ENCODE assay signal across 2 cellular contexts in the genomic region with DNA sequence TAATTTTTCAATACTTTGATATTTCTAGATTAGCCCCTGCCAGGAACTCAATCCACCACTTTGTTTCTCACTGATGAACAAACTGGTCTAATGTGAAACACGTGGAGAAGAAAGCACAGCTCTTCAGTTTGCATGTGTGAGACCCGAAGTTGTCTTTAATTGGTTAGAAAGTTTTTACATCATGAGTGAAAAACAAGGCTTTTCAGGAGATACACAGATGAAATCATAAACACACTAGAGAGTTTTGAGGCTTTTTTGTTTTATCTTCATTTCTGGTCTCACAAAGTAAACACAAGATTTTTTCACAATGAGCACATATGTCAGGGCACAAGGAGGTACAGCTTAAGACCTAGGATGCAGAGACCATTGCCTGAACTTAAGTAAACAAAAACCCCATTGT.
TF ChIP-seq lines count a peak whose summit lies in the region.

No MANE protein-coding gene starts in this region.

TF ChIP-seq in IMR-90, 13 proteins besides CTCF, POLR2A, EP300 and RAD21:
- no peak for TF ChIP-seq NFE2L2 (IDR thresholded peaks at IDR 0.05; ENCODE audit: low read depth, low read length)
- no peak for TF ChIP-seq RCOR1 (IDR thresholded peaks at IDR 0.05; ENCODE audit: insufficient replicate concordance, low read length)
- TF ChIP-seq SMC3 (IDR thresholded peaks at IDR 0.05; ENCODE audit: low read depth, low read length): no peak
- TF ChIP-seq FOS (IDR thresholded peaks at IDR 0.05; ENCODE audit: low read depth, low read length): no peak
- TF ChIP-seq RFX5 (IDR thresholded peaks at IDR 0.05; ENCODE audit: low read depth, low read length): no peak
- no peak for TF ChIP-seq BHLHE40 (IDR thresholded peaks at IDR 0.05; ENCODE audit: low read depth, low read length)
- no peak for TF ChIP-seq CHD1 (IDR thresholded peaks at IDR 0.05; ENCODE audit: low read depth, low read length)
- TF ChIP-seq, protein P1, sequence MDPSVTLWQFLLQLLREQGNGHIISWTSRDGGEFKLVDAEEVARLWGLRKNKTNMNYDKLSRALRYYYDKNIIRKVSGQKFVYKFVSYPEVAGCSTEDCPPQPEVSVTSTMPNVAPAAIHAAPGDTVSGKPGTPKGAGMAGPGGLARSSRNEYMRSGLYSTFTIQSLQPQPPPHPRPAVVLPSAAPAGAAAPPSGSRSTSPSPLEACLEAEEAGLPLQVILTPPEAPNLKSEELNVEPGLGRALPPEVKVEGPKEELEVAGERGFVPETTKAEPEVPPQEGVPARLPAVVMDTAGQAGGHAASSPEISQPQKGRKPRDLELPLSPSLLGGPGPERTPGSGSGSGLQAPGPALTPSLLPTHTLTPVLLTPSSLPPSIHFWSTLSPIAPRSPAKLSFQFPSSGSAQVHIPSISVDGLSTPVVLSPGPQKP (IDR thresholded peaks at IDR 0.05; ENCODE audit: borderline replicate concordance, low read depth, low read length): no peak
- no peak for TF ChIP-seq MXI1 (IDR thresholded peaks at IDR 0.05; ENCODE audit: borderline replicate concordance, low read depth, low read length)
- TF ChIP-seq MAZ (IDR thresholded peaks at IDR 0.05; ENCODE audit: borderline replicate concordance, low read depth, low read length): no peak
- no peak for TF ChIP-seq MAFK (IDR thresholded peaks at IDR 0.05; ENCODE audit: low read depth, low read length)

TF ChIP-seq in H1, 55 proteins besides CTCF, POLR2A, EP300 and RAD21:
- TF ChIP-seq CHD2 (IDR thresholded peaks at IDR 0.05; ENCODE audit: low read length) (no peak), YY1 (IDR thresholded peaks at IDR 0.05; ENCODE audit: low read depth, low read length) (no peak), ZNF274 (IDR thresholded peaks at IDR 0.05; ENCODE audit: borderline replicate concordance, extremely low read depth, low read length) (no peak), SUZ12 (IDR thresholded peaks at IDR 0.05; ENCODE audit: low read length) (no peak), SIX5 (IDR thresholded peaks at IDR 0.05; ENCODE audit: low read depth, low read length) (no peak), SIN3A (conservative IDR thresholded peaks at IDR 0.05 in 1 of 2, IDR thresholded peaks at IDR 0.05 in 1 of 2; ENCODE audit: low read depth in 1 of 2, low read length in 2 of 2) (no peak), BCL11A (IDR thresholded peaks at IDR 0.05; ENCODE audit: low read depth in 2 of 2, low read length in 2 of 2) (no peak), SRF (IDR thresholded peaks at IDR 0.05; ENCODE audit: low read depth, low read length) (no peak), CREB1 (IDR thresholded peaks at IDR 0.05) (no peak), PHF8 (conservative IDR thresholded peaks at IDR 0.05; ENCODE audit: low read depth, low read length) (no peak), TEAD4 (IDR thresholded peaks at IDR 0.05; ENCODE audit: low read depth, low read length) (no peak), JUN (IDR thresholded peaks at IDR 0.05; ENCODE audit: low read depth, low read length) (no peak), SP2 (IDR thresholded peaks at IDR 0.05; ENCODE audit: low read length) (no peak), CBX5 (IDR thresholded peaks at IDR 0.05; ENCODE audit: low read depth, low read length) (no peak), HDAC6 (IDR thresholded peaks at IDR 0.05; ENCODE audit: low read depth, low read length) (no peak), SIRT6 (IDR thresholded peaks at IDR 0.05; ENCODE audit: low read length) (no peak), RFX5 (IDR thresholded peaks at IDR 0.05; ENCODE audit: borderline replicate concordance, low read depth, low read length) (no peak), JUND (IDR thresholded peaks at IDR 0.05; ENCODE audit: low read length) (no peak)
- TF ChIP-seq, protein P2, sequence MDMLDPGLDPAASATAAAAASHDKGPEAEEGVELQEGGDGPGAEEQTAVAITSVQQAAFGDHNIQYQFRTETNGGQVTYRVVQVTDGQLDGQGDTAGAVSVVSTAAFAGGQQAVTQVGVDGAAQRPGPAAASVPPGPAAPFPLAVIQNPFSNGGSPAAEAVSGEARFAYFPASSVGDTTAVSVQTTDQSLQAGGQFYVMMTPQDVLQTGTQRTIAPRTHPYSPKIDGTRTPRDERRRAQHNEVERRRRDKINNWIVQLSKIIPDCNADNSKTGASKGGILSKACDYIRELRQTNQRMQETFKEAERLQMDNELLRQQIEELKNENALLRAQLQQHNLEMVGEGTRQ (IDR thresholded peaks at IDR 0.05; ENCODE audit: low read length): no peak
- TF ChIP-seq, protein P3, sequence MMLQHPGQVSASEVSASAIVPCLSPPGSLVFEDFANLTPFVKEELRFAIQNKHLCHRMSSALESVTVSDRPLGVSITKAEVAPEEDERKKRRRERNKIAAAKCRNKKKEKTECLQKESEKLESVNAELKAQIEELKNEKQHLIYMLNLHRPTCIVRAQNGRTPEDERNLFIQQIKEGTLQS (IDR thresholded peaks at IDR 0.05; ENCODE audit: insufficient read depth, low read depth, low read length): no peak
